In the genomic region with DNA sequence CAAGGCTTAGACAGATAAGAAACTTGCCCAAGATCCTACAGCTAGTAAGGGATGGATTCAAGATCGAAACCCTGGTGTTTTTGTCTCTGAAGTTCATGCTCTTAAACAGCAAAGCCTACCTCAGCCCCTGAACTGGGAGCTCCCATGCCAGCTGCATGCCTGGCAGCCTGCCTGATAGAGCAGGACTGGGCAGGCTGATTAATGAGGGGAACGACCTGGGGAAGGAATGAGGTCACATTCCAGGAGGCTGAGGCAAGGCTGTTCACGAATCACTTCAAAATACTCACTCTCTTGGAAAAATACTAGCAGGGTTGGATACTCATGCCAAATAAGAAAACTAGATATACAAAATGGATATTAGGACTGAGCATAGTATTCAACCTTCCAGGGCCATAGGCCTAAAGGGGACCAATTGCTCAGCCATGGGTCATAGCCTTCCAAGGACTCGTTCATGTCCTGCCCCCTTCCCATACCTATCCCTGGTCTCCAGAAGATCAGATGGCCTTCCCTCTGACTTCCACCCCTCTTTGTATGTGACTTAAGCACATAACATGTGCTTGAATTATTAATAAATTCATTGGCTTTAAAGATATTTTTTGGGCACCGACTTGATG, we compare ENCODE assay signal across 13 cellular contexts. TPM values are rescaled to one million over a fixed set of nuclear protein-coding genes. Genes with fewer than 3 reads are reported as not detected.
DNase-seq lines count a peak whose midpoint lies in the region; ATAC-seq and TF ChIP-seq lines count a peak whose summit lies in the region.
"Had no signal": no experiment of that assay in that cellular context is flagged by ENCODE, and none has a peak within 500 bp of the region (broad histone marks: within the 10 kb centered on the region; RNA-seq: fewer than 3 reads in every experiment).

No MANE protein-coding gene starts in this region.

- H3K36me3 Mint-ChIP-seq in activated CD4-positive, alpha-beta T cell treated with anti-CD3 and anti-CD28 coated beads for 36 hours (ENCODE audit: low read depth): no peaks in the 10 kb centered on the region
- no peaks in the 10 kb centered on the region for H3K36me3 Mint-ChIP-seq in naive thymus-derived CD4-positive, alpha-beta T cell
- no peaks in the 10 kb centered on the region for H3K36me3 Mint-ChIP-seq in neural progenitor cell

- H3K9ac ChIP-seq in neural progenitor cell: no peak overlapping the region

- no peaks in the 10 kb centered on the region for H3K36me3 ChIP-seq in Panc1 (ENCODE audit: control insufficient read depth, insufficient read depth, low read length)
- H3K36me3 ChIP-seq in naive thymus-derived CD4-positive, alpha-beta T cell (ENCODE audit: control insufficient read depth in 2 of 3, insufficient read depth in 3 of 3, low read length in 3 of 3): no peaks in the 10 kb centered on the region
- no peaks in the 10 kb centered on the region for H3K36me3 ChIP-seq in neural progenitor cell

- in situ Hi-C loops in Panc1 (cut with HindIII; ENCODE audit: low pct_unique_long_range_greater_than_20kb, low sequenced_read_pairs): no loop called here

- no peaks in the 10 kb centered on the region for H3K9me3 Mint-ChIP-seq in activated CD4-positive, alpha-beta T cell treated with anti-CD3 and anti-CD28 coated beads for 36 hours (ENCODE audit: low read depth)
- no peaks in the 10 kb centered on the region for H3K9me3 Mint-ChIP-seq in naive thymus-derived CD4-positive, alpha-beta T cell
- no peaks in the 10 kb centered on the region for H3K9me3 Mint-ChIP-seq in neural progenitor cell
- H3K9me3 Mint-ChIP-seq: activated B cell treated with CpG ODN at 0.5 μM for 24 hours; neural crest cell; stimulated activated naive CD8-positive, alpha-beta T cell treated with anti-CD3 and anti-CD28 coated beads, Interleukin-15, Interleukin-2, amounts not matched to agents 100 ng/mL and 50 ng/mL, for 24 hours had no signal

- TF ChIP-seq CTCF in Panc1 (IDR thresholded peaks at IDR 0.05) (no peak), fibroblast of mammary gland (conservative IDR thresholded peaks at IDR 0.05; ENCODE audit: control insufficient read depth, insufficient read depth, low read depth, low read length) (no peak), neural progenitor cell (IDR thresholded peaks at IDR 0.05) (no peak)

- CTCF ChIA-PET in Panc1 (lab: Charles Lee): no interaction called here
- CTCF ChIA-PET in activated CD4-positive, alpha-beta T cell treated with anti-CD3 and anti-CD28 coated beads for 36 hours (lab: Charles Lee): interaction anchor here (0.7 kb wide), 1 partner anchor 180 kb away, joined by 3 read pairs; no protein-coding TSS in a partner anchor
- CTCF ChIA-PET in naive thymus-derived CD4-positive, alpha-beta T cell (lab: Charles Lee): interaction anchor here (0.7 kb wide), 2 partner anchors 36 to 177 kb away, joined by 3 read pairs; no protein-coding TSS in a partner anchor

- peak; percentile 47 for DNase-seq in DMS 273 treated with DMSO at 0.1 percent for 48 hours (lab: John Stamatoyannopoulos, UW)
- no peak for DNase-seq in Panc1 (ENCODE audit: low read depth, low spot score)
- DNase-seq in fibroblast of mammary gland (ENCODE audit: low read depth): peak; percentile 83
- DNase-seq in posterior vena cava (ENCODE audit: low spot score): peak; percentile 87
- DNase-seq in activated CD4-positive, alpha-beta T cell treated with anti-CD3 and anti-CD28 coated beads for 36 hours: no peak
- DNase-seq in naive thymus-derived CD4-positive, alpha-beta T cell: no peak
- no peak for DNase-seq in neural progenitor cell (ENCODE audit: low spot score)
- DNase-seq in NCI-H748 treated with DMSO at 0.1 percent for 48 hours (lab: John Stamatoyannopoulos, UW): no peak
- DNase-seq: activated B cell treated with CpG ODN at 0.5 μM for 24 hours, cerebellar nuclear complex, NCI-H1436 had no signal

- H3K27ac ChIP-seq in Panc1 (ENCODE audit: low read length) (peak overlapping the region; percentile 12; the same call in 1 of the 2 replicates), neural progenitor cell (no peak overlapping the region)
- H3K27ac ChIP-seq in naive thymus-derived CD4-positive, alpha-beta T cell (ENCODE audit: low read depth, low read length): no peak overlapping the region

- no peaks in the 10 kb centered on the region for H3K79me2 ChIP-seq in neural progenitor cell (ENCODE audit: low read depth)

- H3K4me1 ChIP-seq in Panc1 (ENCODE audit: control insufficient read depth, insufficient read depth, low read length) (no peaks in the 10 kb centered on the region), neural progenitor cell (no peaks in the 10 kb centered on the region)
- H3K4me1 ChIP-seq in naive thymus-derived CD4-positive, alpha-beta T cell (ENCODE audit: control insufficient read depth in 2 of 2, insufficient read depth in 2 of 2, low read length in 2 of 2): no peaks in the 10 kb centered on the region

- H3F3A ChIP-seq in neural progenitor cell (ENCODE audit: low read depth): no peaks in the 10 kb centered on the region

- peaks cover 22% of the 10 kb centered on the region for H3K27me3 Mint-ChIP-seq in activated CD4-positive, alpha-beta T cell treated with anti-CD3 and anti-CD28 coated beads for 36 hours
- H3K27me3 Mint-ChIP-seq in naive thymus-derived CD4-positive, alpha-beta T cell: peaks cover 9 to 42% (median 24%) of the 10 kb centered on the region in 5 donors
- H3K27me3 Mint-ChIP-seq in neural progenitor cell (ENCODE audit: insufficient read depth, low read depth): peaks cover 3% of the 10 kb centered on the region

- H3K4me2 ChIP-seq in neural progenitor cell: no peak overlapping the region

- POLR2A ChIA-PET in Panc1 (lab: Charles Lee): no interaction called here
- POLR2A ChIA-PET in activated CD4-positive, alpha-beta T cell treated with anti-CD3 and anti-CD28 coated beads for 36 hours (lab: Charles Lee): no interaction called here
- POLR2A ChIA-PET in naive thymus-derived CD4-positive, alpha-beta T cell (lab: Charles Lee): no interaction called here

- H3K4me3 ChIP-seq in Panc1 (ENCODE audit: low read depth in 2 of 2, low read length in 2 of 2): no peak overlapping the region
- H3K4me3 ChIP-seq in fibroblast of mammary gland (ENCODE audit: control insufficient read depth, low read depth, low read length): no peak overlapping the region
- no peak overlapping the region for H3K4me3 ChIP-seq in naive thymus-derived CD4-positive, alpha-beta T cell (ENCODE audit: low read length)
- H3K4me3 ChIP-seq in neural progenitor cell: no peak overlapping the region

- no peak overlapping the region for H3K27ac Mint-ChIP-seq in activated CD4-positive, alpha-beta T cell treated with anti-CD3 and anti-CD28 coated beads for 36 hours
- H3K27ac Mint-ChIP-seq in naive thymus-derived CD4-positive, alpha-beta T cell: no peak overlapping the region
- H3K27ac Mint-ChIP-seq in neural progenitor cell: no peak overlapping the region
- H3K27ac Mint-ChIP-seq: activated B cell treated with CpG ODN at 0.5 μM for 24 hours; stimulated activated naive CD8-positive, alpha-beta T cell treated with anti-CD3 and anti-CD28 coated beads, Interleukin-15, Interleukin-2, amounts not matched to agents 100 ng/mL and 50 ng/mL, for 24 hours had no signal

- H3K4me1 Mint-ChIP-seq in activated CD4-positive, alpha-beta T cell treated with anti-CD3 and anti-CD28 coated beads for 36 hours: no peaks in the 10 kb centered on the region
- peaks cover 0 to under 1% (median 0%) of the 10 kb centered on the region in 7 donors for H3K4me1 Mint-ChIP-seq in naive thymus-derived CD4-positive, alpha-beta T cell
- H3K4me1 Mint-ChIP-seq in neural progenitor cell: no peaks in the 10 kb centered on the region
- H3K4me1 Mint-ChIP-seq: activated B cell treated with CpG ODN at 0.5 μM for 24 hours, neural crest cell had no signal

- peaks cover under 1% of the 10 kb centered on the region for H3K27me3 ChIP-seq in Panc1 (ENCODE audit: control insufficient read depth, insufficient read depth, low read length)
- H3K27me3 ChIP-seq in naive thymus-derived CD4-positive, alpha-beta T cell (ENCODE audit: control insufficient read depth in 2 of 2, insufficient read depth in 2 of 2, low read length in 2 of 2): no peaks in the 10 kb centered on the region
- no peaks in the 10 kb centered on the region for H3K27me3 ChIP-seq in neural progenitor cell

- H3K9me3 ChIP-seq in Panc1 (ENCODE audit: control insufficient read depth, insufficient read depth, low read depth, low read length): no peaks in the 10 kb centered on the region
- H3K9me3 ChIP-seq in naive thymus-derived CD4-positive, alpha-beta T cell (ENCODE audit: control insufficient read depth in 2 of 3, low read length in 3 of 3): no peaks in the 10 kb centered on the region
- no peaks in the 10 kb centered on the region for H3K9me3 ChIP-seq in neural progenitor cell (ENCODE audit: low read depth)

- no peaks in the 10 kb centered on the region for H4K20me1 ChIP-seq in neural progenitor cell (ENCODE audit: low read depth)

- intact Hi-C loops in Panc1 (cut with micrococcal nuclease; ENCODE audit: unreplicated experiment) (no loop called here), posterior vena cava (cut with DNase I) (no loop called here)
- intact Hi-C loops in activated CD4-positive, alpha-beta T cell treated with anti-CD3 and anti-CD28 coated beads for 36 hours (cut with DNase I, micrococcal nuclease): no loop called here
- intact Hi-C loops in naive thymus-derived CD4-positive, alpha-beta T cell (cut with micrococcal nuclease): no loop called here

- H2AFZ ChIP-seq in neural progenitor cell (replicated peaks): no peak overlapping the region

- no peak overlapping the region for H3K4me3 Mint-ChIP-seq in activated CD4-positive, alpha-beta T cell treated with anti-CD3 and anti-CD28 coated beads for 36 hours
- H3K4me3 Mint-ChIP-seq in naive thymus-derived CD4-positive, alpha-beta T cell: no peak overlapping the region
- no peak overlapping the region for H3K4me3 Mint-ChIP-seq in neural progenitor cell
- H3K4me3 Mint-ChIP-seq: activated B cell treated with CpG ODN at 0.5 μM for 24 hours; neural crest cell; stimulated activated naive CD8-positive, alpha-beta T cell treated with anti-CD3 and anti-CD28 coated beads, Interleukin-15, Interleukin-2, amounts not matched to agents 100 ng/mL and 50 ng/mL, for 24 hours had no signal

- no TSS peak for BruUV-seq in Panc1 (replicated peaks; lab: Mats Ljungman, UMichigan)

- ATAC-seq in Panc1: peak; percentile 66; the same call in 1 of the 2 replicates
- ATAC-seq in activated CD4-positive, alpha-beta T cell treated with anti-CD3 and anti-CD28 coated beads for 36 hours: no peak
- ATAC-seq in naive thymus-derived CD4-positive, alpha-beta T cell: no peak

RNA-seq across cellular contexts. Expression of a gene that starts 15.6 kb away (rescaled TPM):
- total RNA-seq in Panc1 (2021; ENCODE audit: unreplicated experiment) (0.28 TPM), posterior vena cava (10 to 100 TPM in 1 of 2 donors, 1 to 10 TPM in 1; 5.6 to 19.1 TPM), neural progenitor cell (ENCODE audit: low replicate concordance) (0.28 TPM in 1 of 2 replicates, not detected in the other)
- polyA plus RNA-seq in Panc1 (2012; ENCODE audit: insufficient read length): 0.22 TPM
- total RNA-seq in activated CD4-positive, alpha-beta T cell treated with anti-CD3 and anti-CD28 coated beads for 36 hours: under 1 TPM; 0.07 to 0.11 TPM
- total RNA-seq in naive thymus-derived CD4-positive, alpha-beta T cell: under 1 TPM in 1 of 5 experiments, not detected in 4; 0.42 TPM
- not detected for polyA plus RNA-seq in naive thymus-derived CD4-positive, alpha-beta T cell
- total RNA-seq: activated B cell treated with CpG ODN at 0.5 μM for 24 hours, neural crest cell had no signal

RNA-seq across cellular contexts. Expression of a gene that starts 46.1 kb away (rescaled TPM):
- total RNA-seq in Panc1 (2021; ENCODE audit: unreplicated experiment): 16.6 TPM
- polyA plus RNA-seq in Panc1 (2012; ENCODE audit: insufficient read length): 8.8 TPM
- total RNA-seq in posterior vena cava: 10 to 100 TPM; 14.1 to 27.2 TPM
- 10 to 100 TPM in 1 of 2 experiments, 1 to 10 TPM in 1; 8.8 to 11.6 TPM for total RNA-seq in activated CD4-positive, alpha-beta T cell treated with anti-CD3 and anti-CD28 coated beads for 36 hours
- 10 to 100 TPM; 22.7 to 72.5 (median 46.5) TPM for total RNA-seq in naive thymus-derived CD4-positive, alpha-beta T cell
- polyA plus RNA-seq in naive thymus-derived CD4-positive, alpha-beta T cell: 10 to 100 TPM; 42.1 to 49.0 TPM
- 11.8 and 19.8 TPM in 2 replicates for total RNA-seq in neural progenitor cell (ENCODE audit: low replicate concordance)

Comparison
In these comparisons a context has a peak if more than half of its experiments do, and no peak if none do; other contexts are left out.
1. DNase-seq: peak in DMS 273 treated with DMSO at 0.1 percent for 48 hours (single experiment), fibroblast of mammary gland (single experiment) and posterior vena cava (single experiment); none in Panc1 (single experiment), activated CD4-positive, alpha-beta T cell treated with anti-CD3 and anti-CD28 coated beads for 36 hours (single experiment), naive thymus-derived CD4-positive, alpha-beta T cell (0 of 9), neural progenitor cell (single experiment) and NCI-H748 treated with DMSO at 0.1 percent for 48 hours (single experiment).